In the genomic region with DNA sequence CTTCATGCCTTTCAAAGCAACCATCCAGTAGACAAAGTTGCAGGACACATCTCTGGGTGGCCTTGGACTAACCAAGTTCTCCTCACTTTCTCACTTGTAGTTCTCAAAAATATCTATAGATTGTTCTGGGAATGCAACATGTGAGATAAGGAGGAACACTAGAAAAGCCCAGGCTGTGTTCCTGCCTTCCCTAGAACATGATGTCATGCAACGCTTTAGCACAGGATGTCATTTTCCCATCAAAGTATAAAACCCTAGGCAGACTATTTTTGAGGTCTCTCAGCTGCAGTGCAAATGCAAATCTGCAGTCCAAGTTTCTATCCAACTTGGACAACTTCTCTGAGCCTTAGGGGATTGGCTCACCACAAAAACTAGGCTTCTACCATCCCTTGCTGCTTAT, we compare ENCODE assay signal across 36 cellular contexts.
"Had no signal": no experiment of that assay in that cellular context is flagged by ENCODE, and none has a peak within 500 bp of the region (broad histone marks: within the 10 kb centered on the region; RNA-seq: fewer than 3 reads in every experiment).

No MANE protein-coding gene starts in this region.

- H3K4me1 Mint-ChIP-seq: activated B cell treated with CpG ODN at 0.5 μM for 24 hours; activated CD4-positive, alpha-beta memory T cell treated with anti-CD3 and anti-CD28 coated beads, Interleukin-2, amount 10 ng/mL, durations not matched to agents 7 days and 5 days; activated CD4-positive, alpha-beta T cell treated with anti-CD3 and anti-CD28 coated beads for 36 hours; activated CD4-positive, alpha-beta T cell treated with anti-CD3 and anti-CD28 coated beads, Interleukin-2, amount 10 ng/mL, durations not matched to agents 7 days and 5 days; activated CD8-positive, alpha-beta memory T cell treated with anti-CD3 and anti-CD28 coated beads, Interleukin-2, amount 10 ng/mL, durations not matched to agents 7 days and 5 days; activated naive CD4-positive, alpha-beta T cell treated with anti-CD3 and anti-CD28 coated beads, Interleukin-2, amount 10 ng/mL, durations not matched to agents 7 days and 5 days; activated naive CD4-positive, alpha-beta T cell treated with anti-CD3 and anti-CD28 coated beads, Interleukin-2, amount 50 U/mL, for 24 hours; activated naive CD8-positive, alpha-beta T cell treated with anti-CD3 and anti-CD28 coated beads, Interleukin-2, amount 10 ng/mL, durations not matched to agents 7 days and 5 days; activated naive CD8-positive, alpha-beta T cell treated with anti-CD3 and anti-CD28 coated beads, Interleukin-2, amount 50 U/mL, for 24 hours had no signal

- FAIRE-seq: TTC549 had no signal

- H3K27me3 ChIP-seq: ascending aorta, brain microvascular endothelial cell, breast epithelium had no signal

- H3K4me3 ChIP-seq: ascending aorta, breast epithelium had no signal

- H3K27ac ChIP-seq: ascending aorta, brain microvascular endothelial cell, breast epithelium, VCaP had no signal

- H3K36me3 Mint-ChIP-seq: activated CD8-positive, alpha-beta memory T cell treated with anti-CD3 and anti-CD28 coated beads, Interleukin-2, amount 10 ng/mL, durations not matched to agents 7 days and 5 days; activated naive CD4-positive, alpha-beta T cell treated with anti-CD3 and anti-CD28 coated beads, Interleukin-2, amount 10 ng/mL, durations not matched to agents 7 days and 5 days; activated naive CD4-positive, alpha-beta T cell treated with anti-CD3 and anti-CD28 coated beads, Interleukin-2, amount 50 U/mL, for 24 hours; activated naive CD8-positive, alpha-beta T cell; activated naive CD8-positive, alpha-beta T cell treated with anti-CD3 and anti-CD28 coated beads, Interleukin-2, amount 10 ng/mL, durations not matched to agents 7 days and 5 days had no signal

- H3K4me3 Mint-ChIP-seq: activated B cell treated with CpG ODN at 0.5 μM for 24 hours; activated CD4-positive, alpha-beta memory T cell treated with anti-CD3 and anti-CD28 coated beads, Interleukin-2, amount 10 ng/mL, durations not matched to agents 7 days and 5 days; activated CD4-positive, alpha-beta T cell treated with anti-CD3 and anti-CD28 coated beads for 36 hours; activated CD4-positive, alpha-beta T cell treated with anti-CD3 and anti-CD28 coated beads, Interleukin-2, amount 10 ng/mL, durations not matched to agents 7 days and 5 days; activated CD8-positive, alpha-beta memory T cell treated with anti-CD3 and anti-CD28 coated beads, Interleukin-2, amount 10 ng/mL, durations not matched to agents 7 days and 5 days; activated CD8-positive, alpha-beta T cell treated with anti-CD3 and anti-CD28 coated beads, Interleukin-2, amount 10 ng/mL, durations not matched to agents 7 days and 5 days; activated naive CD4-positive, alpha-beta T cell treated with anti-CD3 and anti-CD28 coated beads, Interleukin-2, amount 10 ng/mL, durations not matched to agents 7 days and 5 days; activated naive CD4-positive, alpha-beta T cell treated with anti-CD3 and anti-CD28 coated beads, Interleukin-2, amount 50 U/mL, for 24 hours; activated naive CD8-positive, alpha-beta T cell; activated naive CD8-positive, alpha-beta T cell treated with anti-CD3 and anti-CD28 coated beads, Interleukin-2, amount 10 ng/mL, durations not matched to agents 7 days and 5 days; activated naive CD8-positive, alpha-beta T cell treated with anti-CD3 and anti-CD28 coated beads, Interleukin-2, amount 50 U/mL, for 24 hours; activated T-cell treated with anti-CD3 and anti-CD28 coated beads, Interleukin-2, amount 50 U/mL, for 24 hours; T-helper 1 cell treated with Interleukin-12 subunit alpha and Interleukin-12 subunit beta and Interleukin-4 antibody, amounts not matched to agents 30 μg/mL and 1 μg/mL, for 36 hours; T-helper 2 cell treated with Interferon-gamma antibody and Interleukin-4, amounts not matched to agents 5 μg/mL and 100 μg/mL, for 36 hours had no signal

- H3K36me3 ChIP-seq: ascending aorta, brain microvascular endothelial cell, breast epithelium had no signal

- H3K9me3 ChIP-seq: ascending aorta, breast epithelium had no signal

- ATAC-seq: activated CD4-positive, alpha-beta T cell treated with anti-CD3 and anti-CD28 coated beads for 36 hours; activated CD4-positive, CD25-positive, alpha-beta regulatory T cell treated with anti-CD3 and anti-CD28 coated beads, Interleukin-2, amount 50 U/mL, for 24 hours; activated CD8-positive, alpha-beta memory T cell treated with anti-CD3 and anti-CD28 coated beads, Interleukin-2, amount 10 ng/mL, durations not matched to agents 7 days and 5 days; activated CD8-positive, alpha-beta T cell treated with anti-CD3 and anti-CD28 coated beads, Interleukin-2, amount 10 ng/mL, durations not matched to agents 7 days and 5 days; activated naive CD8-positive, alpha-beta T cell treated with anti-CD3 and anti-CD28 coated beads, Interleukin-2, amount 50 U/mL, for 24 hours had no signal

- H3K9me3 Mint-ChIP-seq: activated CD4-positive, alpha-beta T cell treated with anti-CD3 and anti-CD28 coated beads, Interleukin-2, amount 10 ng/mL, durations not matched to agents 7 days and 5 days; activated naive CD4-positive, alpha-beta T cell treated with anti-CD3 and anti-CD28 coated beads, Interleukin-2, amount 10 ng/mL, durations not matched to agents 7 days and 5 days; activated naive CD8-positive, alpha-beta T cell treated with anti-CD3 and anti-CD28 coated beads, Interleukin-2, amount 10 ng/mL, durations not matched to agents 7 days and 5 days had no signal

- DNase-seq: activated B cell treated with CpG ODN at 0.5 μM for 24 hours; activated CD4-positive, alpha-beta memory T cell treated with anti-CD3 and anti-CD28 coated beads, Interleukin-2, amount 10 ng/mL, durations not matched to agents 7 days and 5 days; activated CD4-positive, alpha-beta T cell treated with anti-CD3 and anti-CD28 coated beads for 1 hour; activated CD4-positive, alpha-beta T cell treated with anti-CD3 and anti-CD28 coated beads for 36 hours; activated CD4-positive, alpha-beta T cell treated with anti-CD3 and anti-CD28 coated beads for 48 hours; activated CD4-positive, alpha-beta T cell treated with anti-CD3 and anti-CD28 coated beads, Interleukin-2, amount 10 ng/mL, durations not matched to agents 7 days and 5 days; activated CD4-positive, alpha-beta T cell treated with anti-CD3 and anti-CD28 coated beads, Interleukin-2, amount 50 U/mL, for 48 hours; activated CD8-positive, alpha-beta memory T cell treated with anti-CD3 and anti-CD28 coated beads for 24 hours; activated CD8-positive, alpha-beta memory T cell treated with anti-CD3 and anti-CD28 coated beads, Interleukin-2, amount 10 ng/mL, durations not matched to agents 7 days and 5 days; activated CD8-positive, alpha-beta memory T cell treated with anti-CD3 and anti-CD28 coated beads, Interleukin-2, amount 50 U/mL, for 48 hours; activated CD8-positive, alpha-beta T cell treated with anti-CD3 and anti-CD28 coated beads, Interleukin-2, amount 10 ng/mL, durations not matched to agents 7 days and 5 days; activated effector memory CD4-positive, alpha-beta T cell treated with Interleukin-2 at 50 U/mL for 16 hours; activated gamma-delta T cell; activated naive CD4-positive, alpha-beta T cell treated with anti-CD3 and anti-CD28 coated beads, Interleukin-2, amount 10 ng/mL, durations not matched to agents 7 days and 5 days; activated naive CD4-positive, alpha-beta T cell treated with Interleukin-2 at 50 U/mL for 16 hours; activated naive CD8-positive, alpha-beta T cell treated with anti-CD3 and anti-CD28 coated beads, Interleukin-2, amount 10 ng/mL, durations not matched to agents 7 days and 5 days; activated naive CD8-positive, alpha-beta T cell treated with anti-CD3 and anti-CD28 coated beads, Interleukin-2, amount 50 U/mL, for 24 hours; activated T-cell treated with anti-CD3 and anti-CD28 coated beads, Interleukin-2, amount 50 U/mL, for 24 hours; activated T-cell treated with anti-CD3 and anti-CD28 coated beads, Interleukin-2, amount 50 U/mL, for 48 hours; amygdala; anterior cingulate cortex; brain microvascular endothelial cell; central memory CD4-positive, alpha-beta T cell; T-helper 1 cell; T-helper 2 cell; T-helper 9 cell had no signal

- H3K27me3 Mint-ChIP-seq: activated B cell treated with CpG ODN at 0.5 μM for 24 hours; activated CD4-positive, alpha-beta memory T cell treated with anti-CD3 and anti-CD28 coated beads, Interleukin-2, amount 10 ng/mL, durations not matched to agents 7 days and 5 days; activated CD4-positive, alpha-beta T cell treated with anti-CD3 and anti-CD28 coated beads for 36 hours; activated CD4-positive, alpha-beta T cell treated with anti-CD3 and anti-CD28 coated beads, Interleukin-2, amount 10 ng/mL, durations not matched to agents 7 days and 5 days; activated CD8-positive, alpha-beta memory T cell treated with anti-CD3 and anti-CD28 coated beads, Interleukin-2, amount 10 ng/mL, durations not matched to agents 7 days and 5 days; activated naive CD4-positive, alpha-beta T cell treated with anti-CD3 and anti-CD28 coated beads, Interleukin-2, amount 10 ng/mL, durations not matched to agents 7 days and 5 days; activated naive CD4-positive, alpha-beta T cell treated with anti-CD3 and anti-CD28 coated beads, Interleukin-2, amount 50 U/mL, for 24 hours; activated naive CD8-positive, alpha-beta T cell; activated naive CD8-positive, alpha-beta T cell treated with anti-CD3 and anti-CD28 coated beads, Interleukin-2, amount 10 ng/mL, durations not matched to agents 7 days and 5 days; activated naive CD8-positive, alpha-beta T cell treated with anti-CD3 and anti-CD28 coated beads, Interleukin-2, amount 50 U/mL, for 24 hours; activated T-cell treated with anti-CD3 and anti-CD28 coated beads, Interleukin-2, amount 50 U/mL, for 24 hours had no signal

- H3K27ac Mint-ChIP-seq: activated B cell treated with CpG ODN at 0.5 μM for 24 hours; activated CD4-positive, alpha-beta memory T cell treated with anti-CD3 and anti-CD28 coated beads, Interleukin-2, amount 10 ng/mL, durations not matched to agents 7 days and 5 days; activated CD4-positive, alpha-beta T cell treated with anti-CD3 and anti-CD28 coated beads for 36 hours; activated CD4-positive, alpha-beta T cell treated with anti-CD3 and anti-CD28 coated beads, Interleukin-2, amount 10 ng/mL, durations not matched to agents 7 days and 5 days; activated CD8-positive, alpha-beta memory T cell treated with anti-CD3 and anti-CD28 coated beads, Interleukin-2, amount 10 ng/mL, durations not matched to agents 7 days and 5 days; activated CD8-positive, alpha-beta T cell treated with anti-CD3 and anti-CD28 coated beads, Interleukin-2, amount 10 ng/mL, durations not matched to agents 7 days and 5 days; activated naive CD4-positive, alpha-beta T cell treated with anti-CD3 and anti-CD28 coated beads, Interleukin-2, amount 10 ng/mL, durations not matched to agents 7 days and 5 days; activated naive CD4-positive, alpha-beta T cell treated with anti-CD3 and anti-CD28 coated beads, Interleukin-2, amount 50 U/mL, for 24 hours; activated naive CD8-positive, alpha-beta T cell; activated naive CD8-positive, alpha-beta T cell treated with anti-CD3 and anti-CD28 coated beads, Interleukin-2, amount 10 ng/mL, durations not matched to agents 7 days and 5 days; activated naive CD8-positive, alpha-beta T cell treated with anti-CD3 and anti-CD28 coated beads, Interleukin-2, amount 50 U/mL, for 24 hours; activated T-cell treated with anti-CD3 and anti-CD28 coated beads, Interleukin-2, amount 50 U/mL, for 24 hours; activated T-helper 2 cell treated with anti-CD3 and anti-CD28 coated beads, Interferon-gamma antibody, Interleukin-2, Interleukin-4, amounts not matched to agents 10 μg/mL and 5 μg/mL and 100 μg/mL, durations not matched to agents 14 hours and 24 hours and 36 hours; T-helper 1 cell treated with Interleukin-12 subunit alpha and Interleukin-12 subunit beta and Interleukin-4 antibody, amounts not matched to agents 30 μg/mL and 1 μg/mL, for 36 hours; T-helper 2 cell treated with Interferon-gamma antibody and Interleukin-4, amounts not matched to agents 5 μg/mL and 100 μg/mL, for 36 hours had no signal

- H3K4me1 ChIP-seq: ascending aorta, breast epithelium had no signal
